ENCODE assay signal across 1 cellular context in the genomic region with DNA sequence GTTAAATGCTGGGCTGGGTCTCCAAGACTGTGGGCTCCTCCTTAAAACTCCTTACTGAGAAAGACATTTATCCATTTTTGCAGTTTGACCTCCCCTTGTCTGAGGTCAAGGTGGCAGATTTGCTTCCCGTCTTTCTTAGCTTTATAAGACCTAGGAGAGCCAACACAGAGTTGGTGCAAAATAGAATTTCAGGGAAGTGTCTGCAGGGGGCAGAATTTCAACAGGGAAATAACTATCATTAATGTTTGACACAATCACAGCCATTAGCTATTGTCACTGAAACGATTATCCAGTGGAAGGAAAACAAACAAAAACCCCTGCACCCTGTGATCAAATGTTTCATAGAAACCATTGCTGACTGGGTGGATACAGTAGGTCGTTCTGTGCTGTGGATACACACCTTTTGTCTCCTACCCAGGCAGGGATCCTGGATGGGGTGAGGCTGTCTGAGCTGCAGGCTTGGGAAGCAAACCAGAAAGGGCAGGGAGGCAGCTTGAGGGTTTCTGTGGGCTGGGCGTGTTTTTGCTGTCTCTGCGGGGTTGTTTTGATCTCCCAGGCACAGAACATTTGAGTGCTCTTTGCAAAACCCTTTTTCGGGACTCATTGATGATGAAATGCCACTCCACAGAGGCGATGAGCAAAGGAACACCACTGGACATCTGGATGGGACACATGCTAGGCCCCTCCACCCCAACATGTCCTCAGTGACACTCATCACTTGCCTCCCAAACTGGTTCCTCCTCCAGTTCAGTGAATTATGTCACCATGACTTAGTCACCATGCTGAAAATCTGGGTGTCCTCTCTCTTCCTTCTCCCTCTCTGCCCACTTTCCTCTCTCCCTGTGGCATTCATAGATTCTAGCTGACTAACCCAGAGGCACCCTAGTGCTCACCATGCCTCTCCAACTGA.
TF ChIP-seq lines count a peak whose summit lies in the region.

No MANE protein-coding gene starts in this region.

TF ChIP-seq in GM23338, 12 proteins besides CTCF, POLR2A, EP300 and RAD21 (continued from another document):
- TF ChIP-seq, protein P1, sequence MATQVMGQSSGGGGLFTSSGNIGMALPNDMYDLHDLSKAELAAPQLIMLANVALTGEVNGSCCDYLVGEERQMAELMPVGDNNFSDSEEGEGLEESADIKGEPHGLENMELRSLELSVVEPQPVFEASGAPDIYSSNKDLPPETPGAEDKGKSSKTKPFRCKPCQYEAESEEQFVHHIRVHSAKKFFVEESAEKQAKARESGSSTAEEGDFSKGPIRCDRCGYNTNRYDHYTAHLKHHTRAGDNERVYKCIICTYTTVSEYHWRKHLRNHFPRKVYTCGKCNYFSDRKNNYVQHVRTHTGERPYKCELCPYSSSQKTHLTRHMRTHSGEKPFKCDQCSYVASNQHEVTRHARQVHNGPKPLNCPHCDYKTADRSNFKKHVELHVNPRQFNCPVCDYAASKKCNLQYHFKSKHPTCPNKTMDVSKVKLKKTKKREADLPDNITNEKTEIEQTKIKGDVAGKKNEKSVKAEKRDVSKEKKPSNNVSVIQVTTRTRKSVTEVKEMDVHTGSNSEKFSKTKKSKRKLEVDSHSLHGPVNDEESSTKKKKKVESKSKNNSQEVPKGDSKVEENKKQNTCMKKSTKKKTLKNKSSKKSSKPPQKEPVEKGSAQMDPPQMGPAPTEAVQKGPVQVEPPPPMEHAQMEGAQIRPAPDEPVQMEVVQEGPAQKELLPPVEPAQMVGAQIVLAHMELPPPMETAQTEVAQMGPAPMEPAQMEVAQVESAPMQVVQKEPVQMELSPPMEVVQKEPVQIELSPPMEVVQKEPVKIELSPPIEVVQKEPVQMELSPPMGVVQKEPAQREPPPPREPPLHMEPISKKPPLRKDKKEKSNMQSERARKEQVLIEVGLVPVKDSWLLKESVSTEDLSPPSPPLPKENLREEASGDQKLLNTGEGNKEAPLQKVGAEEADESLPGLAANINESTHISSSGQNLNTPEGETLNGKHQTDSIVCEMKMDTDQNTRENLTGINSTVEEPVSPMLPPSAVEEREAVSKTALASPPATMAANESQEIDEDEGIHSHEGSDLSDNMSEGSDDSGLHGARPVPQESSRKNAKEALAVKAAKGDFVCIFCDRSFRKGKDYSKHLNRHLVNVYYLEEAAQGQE (IDR thresholded peaks at IDR 0.05; ENCODE audit: unreplicated experiment): no peak
- TF ChIP-seq ZNF114 (CRISPR knock-in tag; IDR thresholded peaks at IDR 0.05) (no peak), EZH2 (IDR thresholded peaks at IDR 0.05; ENCODE audit: low read depth, unreplicated experiment) (no peak), CREB1 (CRISPR knock-in tag; IDR thresholded peaks at IDR 0.05; ENCODE audit: low read depth) (no peak), NANOG (IDR thresholded peaks at IDR 0.05; ENCODE audit: borderline replicate concordance) (no peak), JUNB (IDR thresholded peaks at IDR 0.05; ENCODE audit: unreplicated experiment) (no peak), POLR2AphosphoS5 (IDR thresholded peaks at IDR 0.05; ENCODE audit: low read depth) (no peak), ETS1 (IDR thresholded peaks at IDR 0.05) (no peak), STAT1 (IDR thresholded peaks at IDR 0.05; ENCODE audit: unreplicated experiment) (no peak), ZNF462 (CRISPR knock-in tag; IDR thresholded peaks at IDR 0.05) (no peak), ZNF331 (CRISPR knock-in tag; IDR thresholded peaks at IDR 0.05; ENCODE audit: low read depth) (no peak)
